1 cellular context compared by ENCODE assay signal in the genomic region with DNA sequence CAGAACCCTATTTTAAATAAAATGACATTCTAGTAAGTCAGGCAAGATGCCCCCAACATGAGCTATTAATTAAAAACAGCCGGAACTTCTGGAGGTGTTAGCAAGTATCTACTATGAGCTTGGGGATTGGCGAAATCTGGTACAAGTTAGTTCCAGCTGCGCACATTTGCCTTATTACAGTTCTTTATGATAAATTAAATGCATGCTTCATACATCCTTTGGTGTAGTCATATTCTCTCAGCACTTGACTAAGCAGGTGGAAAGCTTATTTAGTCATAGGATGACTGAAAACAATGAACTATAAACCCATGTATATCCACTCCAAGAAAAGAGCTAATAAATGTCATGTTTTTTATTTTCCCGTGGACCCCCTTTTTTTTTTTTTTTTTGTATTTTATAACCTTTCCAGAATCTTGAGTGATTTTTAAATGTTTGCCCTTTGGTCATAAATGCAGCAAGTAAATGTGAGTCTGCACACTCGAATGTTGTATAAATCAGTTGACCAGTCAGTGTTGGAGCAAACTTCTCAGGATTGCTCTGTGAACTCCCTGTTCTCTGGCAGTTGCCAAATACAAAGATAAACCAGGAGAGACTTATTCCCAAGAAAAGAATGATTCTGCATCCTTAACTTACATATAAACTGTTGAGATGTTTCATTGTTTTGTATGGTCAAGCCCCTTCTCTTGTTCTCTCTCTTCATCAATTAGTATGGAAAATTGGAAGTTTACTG.
TF ChIP-seq lines count a peak whose summit lies in the region.

No MANE protein-coding gene starts in this region.

TF ChIP-seq in SK-N-SH, 30 proteins besides CTCF, POLR2A, EP300 and RAD21 (continued from another document):
- TF ChIP-seq, protein P1, sequence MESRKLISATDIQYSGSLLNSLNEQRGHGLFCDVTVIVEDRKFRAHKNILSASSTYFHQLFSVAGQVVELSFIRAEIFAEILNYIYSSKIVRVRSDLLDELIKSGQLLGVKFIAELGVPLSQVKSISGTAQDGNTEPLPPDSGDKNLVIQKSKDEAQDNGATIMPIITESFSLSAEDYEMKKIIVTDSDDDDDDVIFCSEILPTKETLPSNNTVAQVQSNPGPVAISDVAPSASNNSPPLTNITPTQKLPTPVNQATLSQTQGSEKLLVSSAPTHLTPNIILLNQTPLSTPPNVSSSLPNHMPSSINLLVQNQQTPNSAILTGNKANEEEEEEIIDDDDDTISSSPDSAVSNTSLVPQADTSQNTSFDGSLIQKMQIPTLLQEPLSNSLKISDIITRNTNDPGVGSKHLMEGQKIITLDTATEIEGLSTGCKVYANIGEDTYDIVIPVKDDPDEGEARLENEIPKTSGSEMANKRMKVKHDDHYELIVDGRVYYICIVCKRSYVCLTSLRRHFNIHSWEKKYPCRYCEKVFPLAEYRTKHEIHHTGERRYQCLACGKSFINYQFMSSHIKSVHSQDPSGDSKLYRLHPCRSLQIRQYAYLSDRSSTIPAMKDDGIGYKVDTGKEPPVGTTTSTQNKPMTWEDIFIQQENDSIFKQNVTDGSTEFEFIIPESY (IDR thresholded peaks at IDR 0.05; ENCODE audit: borderline replicate concordance, low read depth), result no peak
- TF ChIP-seq FOXJ3 (CRISPR knock-in tag; IDR thresholded peaks at IDR 0.05) (no peak), IRF3 (IDR thresholded peaks at IDR 0.05; ENCODE audit: low read depth, low read length) (no peak), USF1 (IDR thresholded peaks at IDR 0.05; ENCODE audit: borderline replicate concordance, low read depth) (no peak)
- TF ChIP-seq, protein P2, sequence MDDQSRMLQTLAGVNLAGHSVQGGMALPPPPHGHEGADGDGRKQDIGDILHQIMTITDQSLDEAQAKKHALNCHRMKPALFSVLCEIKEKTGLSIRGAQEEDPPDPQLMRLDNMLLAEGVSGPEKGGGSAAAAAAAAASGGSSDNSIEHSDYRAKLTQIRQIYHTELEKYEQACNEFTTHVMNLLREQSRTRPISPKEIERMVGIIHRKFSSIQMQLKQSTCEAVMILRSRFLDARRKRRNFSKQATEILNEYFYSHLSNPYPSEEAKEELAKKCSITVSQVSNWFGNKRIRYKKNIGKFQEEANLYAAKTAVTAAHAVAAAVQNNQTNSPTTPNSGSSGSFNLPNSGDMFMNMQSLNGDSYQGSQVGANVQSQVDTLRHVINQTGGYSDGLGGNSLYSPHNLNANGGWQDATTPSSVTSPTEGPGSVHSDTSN (IDR thresholded peaks at IDR 0.05), result no peak
